ENCODE assay signal across 8 cellular contexts in genomic region chr5:177310757-177311173, GRCh38. TPM values are rescaled to one million over a fixed set of nuclear protein-coding genes. Genes with fewer than 3 reads are reported as not detected.
A peak's percentile ranks its signal among the peaks of the same experiment; 100 is the strongest.
DNase-seq lines count a peak whose midpoint lies in the region; ATAC-seq and TF ChIP-seq lines count a peak whose summit lies in the region.

No MANE protein-coding gene starts in this region.

- H3K9me3 Mint-ChIP-seq in activated naive CD8-positive, alpha-beta T cell treated with anti-CD3 and anti-CD28 coated beads for 36 hours = no peaks in the 10 kb centered on the region

- 29% methylated on average over 10 of the region's 10 CpGs for WGBS in esophagus muscularis mucosa

- peak; percentile 35 for DNase-seq in NCI-H510A (lab: John Stamatoyannopoulos, UW)
- DNase-seq in activated naive CD8-positive, alpha-beta T cell treated with anti-CD3 and anti-CD28 coated beads for 36 hours = no peak
- DNase-seq in cerebellar nuclear complex (lab: John Stamatoyannopoulos, UW) = no peak
- DNase-seq in esophagus muscularis mucosa (ENCODE audit: extremely low spot score) = no peak
- DNase-seq in globus pallidus (ENCODE audit: low spot score) = no peak

- peaks cover 44% of the 10 kb centered on the region for H3K36me3 ChIP-seq in BLaER1
- H3K36me3 ChIP-seq in mucosa of stomach (ENCODE audit: control insufficient read depth, insufficient read depth, low read length) = no peaks in the 10 kb centered on the region
- peaks cover 8 to 24% (median 21%) of the 10 kb centered on the region in 4 donors for H3K36me3 ChIP-seq in esophagus muscularis mucosa

- H3K27me3 ChIP-seq in BLaER1 (no peaks in the 10 kb centered on the region), mucosa of stomach (ENCODE audit: control insufficient read depth, insufficient read depth, low read length) (no peaks in the 10 kb centered on the region), esophagus muscularis mucosa (no peaks in the 10 kb centered on the region)

- H3K4me3 Mint-ChIP-seq in activated naive CD8-positive, alpha-beta T cell treated with anti-CD3 and anti-CD28 coated beads for 36 hours = peak overlapping the region; percentile 87

- peaks cover 23% of the 10 kb centered on the region for H3K4me1 Mint-ChIP-seq in activated naive CD8-positive, alpha-beta T cell treated with anti-CD3 and anti-CD28 coated beads for 36 hours

- H3K9me3 ChIP-seq in BLaER1 (no peaks in the 10 kb centered on the region), mucosa of stomach (ENCODE audit: control insufficient read depth, low read length) (no peaks in the 10 kb centered on the region), esophagus muscularis mucosa (no peaks in the 10 kb centered on the region)

- peak overlapping the region; percentile 100 for H3K4me2 ChIP-seq in BLaER1

- intact Hi-C loops in esophagus muscularis mucosa (cut with DNase I) = loop anchor here (10.0 kb wide), 1 partner anchor 144 kb away; no protein-coding TSS in a partner anchor

- H3K9ac ChIP-seq in BLaER1 = peak overlapping the region; percentile 98
- H3K9ac ChIP-seq in mucosa of stomach (ENCODE audit: low read length) = peak overlapping the region; percentile 28

- peaks cover 75% of the 10 kb centered on the region for H3K4me1 ChIP-seq in BLaER1
- peaks cover 20% of the 10 kb centered on the region for H3K4me1 ChIP-seq in mucosa of stomach (ENCODE audit: control insufficient read depth, insufficient read depth, low read length)
- H3K4me1 ChIP-seq in esophagus muscularis mucosa = peaks cover 20 to 46% (median 27%) of the 10 kb centered on the region in 4 donors

- H4K20me1 ChIP-seq in BLaER1 = peaks cover 87% of the 10 kb centered on the region

- peaks cover 21% of the 10 kb centered on the region for H3K36me3 Mint-ChIP-seq in activated naive CD8-positive, alpha-beta T cell treated with anti-CD3 and anti-CD28 coated beads for 36 hours

- no peak for TF ChIP-seq POLR2A in esophagus muscularis mucosa (IDR thresholded peaks at IDR 0.05; ENCODE audit: low read depth)

- H3K27ac ChIP-seq in BLaER1 (peak overlapping the region; percentile 97), esophagus muscularis mucosa (replicated peaks in 1 of 4) (no peak overlapping the region)

- no peak for TF ChIP-seq EP300 in esophagus muscularis mucosa (IDR thresholded peaks at IDR 0.05)

- no peaks in the 10 kb centered on the region for H3K27me3 Mint-ChIP-seq in activated naive CD8-positive, alpha-beta T cell treated with anti-CD3 and anti-CD28 coated beads for 36 hours

- TF ChIP-seq CTCF in esophagus muscularis mucosa (IDR thresholded peaks at IDR 0.05) = no peak

- ATAC-seq in GM18909 (IDR thresholded peaks at IDR 0.05; ENCODE audit: poor library complexity, unreplicated experiment) = peak; percentile 30

- peak overlapping the region; percentile 58 for H3K27ac Mint-ChIP-seq in activated naive CD8-positive, alpha-beta T cell treated with anti-CD3 and anti-CD28 coated beads for 36 hours

- H3K4me3 ChIP-seq in BLaER1 (peak overlapping the region; percentile 92), mucosa of stomach (ENCODE audit: low read length) (no peak overlapping the region), esophagus muscularis mucosa (peak overlapping the region in 2 of 4 donors; percentile 65 to 72)

RNA-seq across cellular contexts. Expression of gene MXD3, which starts 0.9 kb away (rescaled TPM):
- total RNA-seq in activated naive CD8-positive, alpha-beta T cell treated with anti-CD3 and anti-CD28 coated beads for 36 hours = 10 to 100 TPM; 14.7 to 17.3 TPM
- 10 to 100 TPM in 1 of 4 donors, 1 to 10 TPM in 3; 2.5 to 11.2 (median 7.9) TPM for total RNA-seq in esophagus muscularis mucosa

RNA-seq across cellular contexts. Expression of gene PRELID1, which starts 7.2 kb away (rescaled TPM):
- total RNA-seq in activated naive CD8-positive, alpha-beta T cell treated with anti-CD3 and anti-CD28 coated beads for 36 hours = 100 to 1,000 TPM; 311 to 315 TPM
- 10 to 100 TPM; 80.6 to 93.6 (median 88.2) TPM for total RNA-seq in esophagus muscularis mucosa

RNA-seq across cellular contexts. Expression of gene RAB24, which starts 7.2 kb away (rescaled TPM):
- total RNA-seq in activated naive CD8-positive, alpha-beta T cell treated with anti-CD3 and anti-CD28 coated beads for 36 hours = 10 to 100 TPM; 26.8 to 29.9 TPM
- 10 to 100 TPM; 20.0 to 35.4 (median 31.1) TPM for total RNA-seq in esophagus muscularis mucosa

RNA-seq across cellular contexts. Expression of gene LMAN2, which starts 40.7 kb away (rescaled TPM):
- total RNA-seq in activated naive CD8-positive, alpha-beta T cell treated with anti-CD3 and anti-CD28 coated beads for 36 hours = 10 to 100 TPM; 91.5 to 92.1 TPM
- 100 to 1,000 TPM in 3 of 4 donors, 10 to 100 TPM in 1; 95.1 to 168 (median 128) TPM for total RNA-seq in esophagus muscularis mucosa

RNA-seq across cellular contexts. Expression of gene RGS14, which starts 47.0 kb away (rescaled TPM):
- total RNA-seq in activated naive CD8-positive, alpha-beta T cell treated with anti-CD3 and anti-CD28 coated beads for 36 hours = 10 to 100 TPM; 38.9 to 41.2 TPM
- 10 to 100 TPM in 2 of 4 donors, 1 to 10 TPM in 2; 3.7 to 18.3 (median 11.9) TPM for total RNA-seq in esophagus muscularis mucosa
